Comparison of ENCODE assay signal across 10 cellular contexts in the genomic region with DNA sequence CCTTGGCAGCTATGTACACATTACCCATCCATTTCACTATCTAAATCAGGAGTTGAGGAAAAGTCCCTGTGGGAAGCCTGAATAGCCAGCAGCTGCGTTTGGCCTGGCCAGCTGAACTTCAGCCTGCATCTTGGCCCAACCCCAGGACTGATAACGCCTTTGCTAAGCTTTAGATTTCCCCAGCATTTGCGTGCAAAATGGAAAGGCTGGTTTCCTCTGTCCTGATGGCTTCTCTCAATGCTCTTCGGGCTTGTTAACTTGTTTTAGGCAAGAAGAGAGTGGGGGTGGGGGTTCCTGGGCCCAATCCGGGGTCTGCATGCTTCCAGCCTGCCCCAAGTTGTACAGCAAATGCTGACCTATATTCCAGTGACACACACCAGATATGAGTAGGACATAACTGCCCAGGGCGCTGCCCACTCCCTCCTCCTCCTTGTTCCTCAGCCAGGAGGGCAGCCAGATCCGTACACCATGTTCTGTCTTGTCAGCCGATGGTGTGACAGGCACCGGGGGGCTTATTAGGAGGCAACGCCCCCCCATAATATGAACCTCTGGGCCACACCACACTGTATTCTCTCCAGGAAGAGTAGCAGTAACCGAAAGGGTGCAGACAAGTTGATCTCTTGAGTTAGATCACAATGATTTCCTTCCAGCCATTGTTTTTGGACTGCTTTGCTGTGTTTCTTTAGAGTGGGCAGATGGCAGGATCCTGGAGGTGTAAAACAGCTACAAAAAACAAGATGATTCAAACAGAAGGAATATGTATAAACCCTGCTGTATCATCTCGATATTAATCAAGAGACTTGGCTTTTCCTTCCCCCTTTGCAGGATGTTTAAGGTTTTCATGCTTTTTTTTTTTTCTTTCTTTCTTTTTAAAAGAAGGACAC.
DNase-seq lines count a peak whose midpoint lies in the region; ATAC-seq and TF ChIP-seq lines count a peak whose summit lies in the region.
"Had no signal": no experiment of that assay in that cellular context is flagged by ENCODE, and none has a peak within 500 bp of the region (broad histone marks: within the 10 kb centered on the region; RNA-seq: fewer than 3 reads in every experiment).

No MANE protein-coding gene starts in this region.

- intact Hi-C loops in CD4-positive, alpha-beta memory T cell (cut with micrococcal nuclease): no loop called here

- no peak overlapping the region for H3K14ac ChIP-seq in trophoblast cell (ENCODE audit: low read length)

- peak overlapping the region; percentile 8 for H2AFZ ChIP-seq in trophoblast cell (ENCODE audit: insufficient read depth, low read length, poor library complexity)

- H3K27me3 Mint-ChIP-seq in CD4-positive, alpha-beta memory T cell: no peaks in the 10 kb centered on the region
- H3K27me3 Mint-ChIP-seq: CD4-positive, CD25-positive, alpha-beta regulatory T cell had no signal

- H3K23ac ChIP-seq in trophoblast cell (ENCODE audit: low read length): no peak overlapping the region

- H2BK12ac ChIP-seq in trophoblast cell (ENCODE audit: low read length): no peak overlapping the region

- no CpG with 5 or more reads among the region's 12 CpGs for WGBS in trophoblast cell (ENCODE audit: extremely low coverage, insufficient coverage, insufficient read length)

- H3K9ac ChIP-seq in trophoblast cell (ENCODE audit: low read length): no peak overlapping the region

- H3K27me3 ChIP-seq in trophoblast cell (ENCODE audit: insufficient read depth, low read length): peaks cover under 1% of the 10 kb centered on the region
- no peaks in the 10 kb centered on the region for H3K27me3 ChIP-seq in CD4-positive, alpha-beta memory T cell (ENCODE audit: insufficient read depth, low read length)

- H3K36me3 Mint-ChIP-seq in CD4-positive, alpha-beta memory T cell: no peaks in the 10 kb centered on the region
- H3K36me3 Mint-ChIP-seq: CD4-positive, CD25-positive, alpha-beta regulatory T cell had no signal

- no peak overlapping the region for H2BK5ac ChIP-seq in trophoblast cell (ENCODE audit: low read depth, low read length, poor library complexity)

- H2BK120ac ChIP-seq in trophoblast cell (ENCODE audit: insufficient read depth, low read length, poor library complexity): no peak overlapping the region

- no peaks in the 10 kb centered on the region for H3K36me3 ChIP-seq in trophoblast cell (ENCODE audit: control insufficient read depth in 1 of 2, insufficient read depth in 2 of 2, low read length in 2 of 2)
- no peaks in the 10 kb centered on the region for H3K36me3 ChIP-seq in CD4-positive, alpha-beta memory T cell (ENCODE audit: insufficient read depth, low read length)

- no peak overlapping the region for H3K4me2 ChIP-seq in trophoblast cell (ENCODE audit: low read length)

- H3K9me3 ChIP-seq in trophoblast cell (ENCODE audit: insufficient read depth, low read depth, low read length): peaks cover 1% of the 10 kb centered on the region
- no peaks in the 10 kb centered on the region for H3K9me3 ChIP-seq in CD4-positive, alpha-beta memory T cell (ENCODE audit: control insufficient read depth in 1 of 2, low read length in 2 of 2)

- H3K4me3 Mint-ChIP-seq in CD4-positive, alpha-beta memory T cell: no peak overlapping the region

- H4K91ac ChIP-seq in trophoblast cell (ENCODE audit: low read depth, low read length): no peak overlapping the region

- H4K8ac ChIP-seq in trophoblast cell (ENCODE audit: low read depth, low read length): no peak overlapping the region

- H2AK5ac ChIP-seq in trophoblast cell (ENCODE audit: low read length): no peak overlapping the region

- H3K18ac ChIP-seq in trophoblast cell (ENCODE audit: low read length): no peak overlapping the region

- H3K27ac Mint-ChIP-seq in CD4-positive, alpha-beta memory T cell: peak overlapping the region in 1 of 7 donors; percentile 27
- H3K27ac Mint-ChIP-seq: CD4-positive, CD25-positive, alpha-beta regulatory T cell had no signal

- CTCF ChIA-PET in CD4-positive, alpha-beta memory T cell (lab: Charles Lee; ENCODE audit: partially characterized antibody): no interaction called here

- POLR2A ChIA-PET in CD4-positive, alpha-beta memory T cell (lab: Charles Lee; ENCODE audit: partially characterized antibody): no interaction called here

- no peak overlapping the region for H4K12ac ChIP-seq in trophoblast cell (ENCODE audit: low read depth, low read length)

- H3K4me1 ChIP-seq in trophoblast cell (ENCODE audit: control insufficient read depth in 1 of 2, insufficient read depth in 2 of 2, low read length in 2 of 2): peaks cover 0 to 3% of the 10 kb centered on the region in 2 experiments
- H3K4me1 ChIP-seq in CD4-positive, alpha-beta memory T cell (ENCODE audit: insufficient read depth, low read length): peaks cover 5% of the 10 kb centered on the region

- no peaks in the 10 kb centered on the region for H3K9me3 Mint-ChIP-seq in CD4-positive, alpha-beta memory T cell
- H3K9me3 Mint-ChIP-seq: CD4-positive, CD25-positive, alpha-beta regulatory T cell had no signal

- peaks cover 9 to 21% (median 14%) of the 10 kb centered on the region in 4 donors for H3K4me1 Mint-ChIP-seq in CD4-positive, alpha-beta memory T cell

- no peak overlapping the region for H3K27ac ChIP-seq in trophoblast cell (ENCODE audit: low read depth, low read length)
- no peak overlapping the region for H3K27ac ChIP-seq in CD4-positive, alpha-beta memory T cell (ENCODE audit: low read depth, low read length)

- H3K79me1 ChIP-seq in trophoblast cell (ENCODE audit: low read length): no peaks in the 10 kb centered on the region

- peak; percentile 57 for DNase-seq in Daoy (ENCODE audit: low read depth)
- peak; percentile 31 for DNase-seq in glomerular endothelial cell (ENCODE audit: extremely low read depth, low read depth, low spot score)
- no peak for DNase-seq in trophoblast cell
- DNase-seq in DMS79 treated with DMSO at 0.1 percent for 48 hours (lab: John Stamatoyannopoulos, UW): no peak
- no peak for DNase-seq in iPS-NIHi7 (ENCODE audit: extremely low spot score)
- no peak for DNase-seq in CD4-positive, alpha-beta memory T cell
- DNase-seq in SHP77 treated with DMSO at 0.1 percent for 48 hours (lab: John Stamatoyannopoulos, UW): no peak
- DNase-seq: CD4-positive, CD25-positive, alpha-beta regulatory T cell; NCI-H526 treated with DMSO at 0.1 percent for 48 hours had no signal

- H3K79me2 ChIP-seq in trophoblast cell (ENCODE audit: control insufficient read depth, insufficient read depth, low read length, poor library complexity): no peaks in the 10 kb centered on the region

- no peak overlapping the region for H3K4ac ChIP-seq in trophoblast cell (ENCODE audit: low read depth, low read length)

- no peak overlapping the region for H3K4me3 ChIP-seq in trophoblast cell (ENCODE audit: low read depth, low read length)
- no peak overlapping the region for H3K4me3 ChIP-seq in CD4-positive, alpha-beta memory T cell (ENCODE audit: low read length in 2 of 2)

- ATAC-seq in SK-N-SH treated with all-trans-retinoic acid at 6 μM for 48 hours: peak; percentile 92

TF ChIP-seq in SK-N-SH treated with all-trans-retinoic acid at 6 μM for 48 hours, 23 proteins besides CTCF, POLR2A, EP300 and RAD21 (continues in another document):
- TF ChIP-seq, protein P1, sequence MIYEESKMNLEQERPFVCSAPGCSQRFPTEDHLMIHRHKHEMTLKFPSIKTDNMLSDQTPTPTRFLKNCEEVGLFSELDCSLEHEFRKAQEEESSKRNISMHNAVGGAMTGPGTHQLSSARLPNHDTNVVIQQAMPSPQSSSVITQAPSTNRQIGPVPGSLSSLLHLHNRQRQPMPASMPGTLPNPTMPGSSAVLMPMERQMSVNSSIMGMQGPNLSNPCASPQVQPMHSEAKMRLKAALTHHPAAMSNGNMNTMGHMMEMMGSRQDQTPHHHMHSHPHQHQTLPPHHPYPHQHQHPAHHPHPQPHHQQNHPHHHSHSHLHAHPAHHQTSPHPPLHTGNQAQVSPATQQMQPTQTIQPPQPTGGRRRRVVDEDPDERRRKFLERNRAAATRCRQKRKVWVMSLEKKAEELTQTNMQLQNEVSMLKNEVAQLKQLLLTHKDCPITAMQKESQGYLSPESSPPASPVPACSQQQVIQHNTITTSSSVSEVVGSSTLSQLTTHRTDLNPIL (CRISPR knock-in tag; IDR thresholded peaks at IDR 0.05; ENCODE audit: low read depth): no peak
- TF ChIP-seq PPARA (CRISPR knock-in tag; IDR thresholded peaks at IDR 0.05; ENCODE audit: borderline replicate concordance) (no peak), ZNF565 (CRISPR knock-in tag; conservative IDR thresholded peaks at IDR 0.05; ENCODE audit: low read depth) (no peak), PATZ1 (CRISPR knock-in tag; IDR thresholded peaks at IDR 0.05; ENCODE audit: borderline replicate concordance) (no peak)

Comparison
In these comparisons a context has a peak if more than half of its experiments do, and no peak if none do; other contexts are left out.
1. DNase-seq: peak in Daoy (single experiment) and glomerular endothelial cell (single experiment); none in trophoblast cell (0 of 2), DMS79 treated with DMSO at 0.1 percent for 48 hours (single experiment), iPS-NIHi7 (single experiment), CD4-positive, alpha-beta memory T cell (0 of 5) and SHP77 treated with DMSO at 0.1 percent for 48 hours (single experiment).